In genomic region chr10:103572597-103573321, GRCh38 we compare ENCODE assay signal across 21 cellular contexts.
DNase-seq lines count a peak whose midpoint lies in the region; ATAC-seq, FAIRE-seq and TF ChIP-seq lines count a peak whose summit lies in the region.
"Had no signal": no experiment of that assay in that cellular context is flagged by ENCODE, and none has a peak within 500 bp of the region (broad histone marks: within the 10 kb centered on the region; RNA-seq: fewer than 3 reads in every experiment).

No MANE protein-coding gene starts in this region.

- TF ChIP-seq EP300 in HepG2 (IDR thresholded peaks at IDR 0.05; ENCODE audit: low read depth in 2 of 2, low read length in 2 of 2): no peak
- TF ChIP-seq EP300 in HepG2 (CRISPR knock-in tag; IDR thresholded peaks at IDR 0.05; ENCODE audit: borderline replicate concordance): no peak

- no peak overlapping the region for H3K4ac ChIP-seq in mesendoderm (ENCODE audit: low read depth, low read length)

- no peak for TF ChIP-seq RAD21 in HepG2 (CRISPR knock-in tag; IDR thresholded peaks at IDR 0.05)

- no peak overlapping the region for H3K56ac ChIP-seq in mesendoderm (ENCODE audit: low read length)

- H2BK5ac ChIP-seq in mesendoderm (ENCODE audit: low read length): no peak overlapping the region

- H3K9me3 ChIP-seq in HepG2 (ENCODE audit: low read length) (no peaks in the 10 kb centered on the region), right lobe of liver (no peaks in the 10 kb centered on the region)
- H3K9me3 ChIP-seq: SK-N-SH had no signal

- H3K4me2 ChIP-seq in HepG2 (ENCODE audit: low read depth, low read length): peak overlapping the region; percentile 19; the same call in 1 of the 2 replicates
- no peak overlapping the region for H3K4me2 ChIP-seq in mesendoderm (ENCODE audit: low read length)
- H3K4me2 ChIP-seq: SK-N-SH had no signal

- DNase-seq in HepG2 (ENCODE audit: low spot score) (no peak), right lobe of liver (no peak), bronchial epithelial cell (ENCODE audit: low read depth) (peak; percentile 34), hepatic stellate cell (ENCODE audit: low spot score) (peak; percentile 50), dedifferentiated amniotic fluid mesenchymal stem cell (ENCODE audit: extremely low spot score) (no peak), mesendoderm (no peak), GM12892 (ENCODE audit: insufficient read length) (no peak), RKO (ENCODE audit: low spot score) (no peak)
- DNase-seq: EL, HCEC 1CT, KBM-7, MV-4-11, NCI-H1694 treated with DMSO at 0.1 percent for 48 hours, NCI-H510A, NCI-H748 treated with DMSO at 0.1 percent for 48 hours, RPMI8226, SHP77 treated with DMSO at 0.1 percent for 48 hours, SK-N-SH had no signal

- no peak for TF ChIP-seq POLR2A in HepG2 (IDR thresholded peaks at IDR 0.05; ENCODE audit: insufficient read depth in 1 of 2, low read depth in 2 of 2, low read length in 2 of 2)
- TF ChIP-seq POLR2A in right lobe of liver (IDR thresholded peaks at IDR 0.05): no peak
- TF ChIP-seq POLR2A in GM12892 (IDR thresholded peaks at IDR 0.05; ENCODE audit: low read depth, low read length): no peak

- H2AFZ ChIP-seq in HepG2 (ENCODE audit: low read length): no peak overlapping the region

- H3K4me1 ChIP-seq in HepG2 (ENCODE audit: insufficient read depth, low read length) (peaks cover 66% of the 10 kb centered on the region), right lobe of liver (peaks cover 0 to 10% (median 3%) of the 10 kb centered on the region in 4 donors), mesendoderm (ENCODE audit: control insufficient read depth, low read depth, low read length) (no peaks in the 10 kb centered on the region)

- no peak overlapping the region for H2AK5ac ChIP-seq in mesendoderm (ENCODE audit: low read length)

- H4K8ac ChIP-seq in mesendoderm (ENCODE audit: low read depth, low read length): no peak overlapping the region

- intact Hi-C loops in HepG2 (cut with micrococcal nuclease; ENCODE audit: unreplicated experiment): no loop called here
- intact Hi-C loops in right lobe of liver (cut with DNase I): no loop called here

- H3K27ac ChIP-seq in HepG2 (ENCODE audit: extremely low read length, insufficient read depth, low read length) (no peak overlapping the region), right lobe of liver (no peak overlapping the region), mesendoderm (ENCODE audit: low read depth, low read length) (no peak overlapping the region)
- H3K27ac ChIP-seq: 22Rv1 had no signal

- H3K79me2 ChIP-seq in HepG2 (ENCODE audit: insufficient read depth, low read length): no peaks in the 10 kb centered on the region
- H3K79me2 ChIP-seq in mesendoderm (ENCODE audit: control insufficient read depth, insufficient read depth, low read length): no peaks in the 10 kb centered on the region

- no peak overlapping the region for H4K5ac ChIP-seq in mesendoderm (ENCODE audit: low read length)

- H3K27me3 ChIP-seq in HepG2 (ENCODE audit: control insufficient read depth in 1 of 2, insufficient read depth in 2 of 2, low read length in 2 of 2): peaks cover 10 to 83% of the 10 kb centered on the region in 2 experiments; a peak in 4 of 5 replicates
- H3K27me3 ChIP-seq in right lobe of liver: no peaks in the 10 kb centered on the region
- H3K27me3 ChIP-seq in bronchial epithelial cell (ENCODE audit: control insufficient read depth, insufficient read depth, low read length): peaks cover 2% of the 10 kb centered on the region
- H3K27me3 ChIP-seq in mesendoderm (ENCODE audit: insufficient read depth, low read length, poor library complexity): no peaks in the 10 kb centered on the region

- H2BK15ac ChIP-seq in mesendoderm (replicated peaks; ENCODE audit: low read depth): no peak overlapping the region

- no peak overlapping the region for H3K4me3 ChIP-seq in HepG2 (replicated peaks in 1 of 3; ENCODE audit: insufficient read depth in 1 of 3, low read depth in 2 of 3, low read length in 3 of 3)
- H3K4me3 ChIP-seq in right lobe of liver: no peak overlapping the region
- H3K4me3 ChIP-seq in bronchial epithelial cell (ENCODE audit: low read depth, low read length): no peak overlapping the region
- H3K4me3 ChIP-seq in mesendoderm (ENCODE audit: low read length): no peak overlapping the region

- no TSS peak for BruUV-seq in HepG2 (replicated peaks; lab: Mats Ljungman, UMichigan)

- H3K23ac ChIP-seq in mesendoderm (ENCODE audit: low read length): no peak overlapping the region

- in situ Hi-C loops in HepG2 (cut with HindIII; ENCODE audit: extremely low pct_ligation_motif_present, low pct_unique_long_range_greater_than_20kb): no loop called here

- no peak for TF ChIP-seq CTCF in HepG2 (CRISPR knock-in tag; IDR thresholded peaks at IDR 0.05)
- no peak for TF ChIP-seq CTCF in right lobe of liver (IDR thresholded peaks at IDR 0.05)
- TF ChIP-seq CTCF in bronchial epithelial cell (IDR thresholded peaks at IDR 0.05; ENCODE audit: insufficient read depth, low read length, severe bottlenecking): no peak

- ATAC-seq in HepG2 (no peak), right lobe of liver (no peak)

- POLR2A ChIA-PET in HepG2 (lab: Yijun Ruan, JAX): no interaction called here

- H3K9ac ChIP-seq in HepG2 (ENCODE audit: insufficient read depth, low read depth, low read length): no peak overlapping the region
- no peak overlapping the region for H3K9ac ChIP-seq in mesendoderm (ENCODE audit: low read length)
- H3K9ac ChIP-seq: SK-N-SH had no signal

- no peaks in the 10 kb centered on the region for H3K79me1 ChIP-seq in mesendoderm (ENCODE audit: low read length)

- no peaks in the 10 kb centered on the region for H3K36me3 ChIP-seq in HepG2 (replicated peaks in 1 of 2; ENCODE audit: control insufficient read depth in 1 of 2, insufficient read depth in 2 of 2, low read length in 2 of 2)
- no peaks in the 10 kb centered on the region for H3K36me3 ChIP-seq in right lobe of liver
- H3K36me3 ChIP-seq in bronchial epithelial cell (ENCODE audit: control insufficient read depth, insufficient read depth, low read length): no peaks in the 10 kb centered on the region
- no peaks in the 10 kb centered on the region for H3K36me3 ChIP-seq in mesendoderm (ENCODE audit: control insufficient read depth, insufficient read depth, low read length)

- CTCF ChIA-PET in HepG2 (lab: Yijun Ruan, JAX; ENCODE audit: low intra/inter-chr PET ratio, low total read pairs): no interaction called here

- no peak overlapping the region for H2BK120ac ChIP-seq in mesendoderm (ENCODE audit: low read depth, low read length)

- WGBS in HepG2 (ENCODE audit: low lambda C conversion rate): 30% methylated on average over 6 of the region's 8 CpGs
- WGBS in right lobe of liver (ENCODE audit: insufficient coverage, low coverage, low lambda C conversion rate, missing lambda C conversion rate): 80% methylated on average over 1 of the region's 8 CpGs
- WGBS in mesendoderm (ENCODE audit: extremely low coverage, insufficient coverage, low lambda C conversion rate): no CpG with 5 or more reads among the region's 8 CpGs

- no peaks in the 10 kb centered on the region for H4K20me1 ChIP-seq in HepG2 (ENCODE audit: insufficient read depth, low read length)

- H3K18ac ChIP-seq in mesendoderm (ENCODE audit: low read length): no peak overlapping the region

- FAIRE-seq in HepG2 (lab: Jason Lieb, UNC): no peak
- no peak for FAIRE-seq in bronchial epithelial cell (lab: Jason Lieb, UNC)
- no peak for FAIRE-seq in GM12892 (lab: Jason Lieb, UNC)
- FAIRE-seq: GM12891, GM18507 had no signal

TF ChIP-seq in HepG2, 621 proteins besides CTCF, POLR2A, EP300 and RAD21:
- TF ChIP-seq ZNF629 (CRISPR knock-in tag; conservative IDR thresholded peaks at IDR 0.05) (peak; percentile 87), ZNF800 (CRISPR knock-in tag; IDR thresholded peaks at IDR 0.05) (no peak), BHLHE40 (IDR thresholded peaks at IDR 0.05; ENCODE audit: low read length) (no peak), ZNF792 (CRISPR knock-in tag; IDR thresholded peaks at IDR 0.05) (peak; percentile 96; the same call in 1 of the 2 replicates), ZMYM3 (CRISPR knock-in tag; IDR thresholded peaks at IDR 0.05) (peak; percentile 74), KDM1A (CRISPR knock-in tag; IDR thresholded peaks at IDR 0.05) (0 out of 2 replicates have a peak, but pooled peaks have one; percentile 34)

Comparison
In these comparisons a context has a peak if more than half of its experiments do, and no peak if none do; other contexts are left out.
1. DNase-seq: peak in bronchial epithelial cell (single experiment) and hepatic stellate cell (single experiment); none in HepG2 (single experiment), right lobe of liver (0 of 3), dedifferentiated amniotic fluid mesenchymal stem cell (single experiment), mesendoderm (single experiment), GM12892 (single experiment) and RKO (single experiment).